ENCODE assay signal across 12 cellular contexts in genomic region chr13:109273326-109273751, GRCh38.
DNase-seq lines count a peak whose midpoint lies in the region; FAIRE-seq and TF ChIP-seq lines count a peak whose summit lies in the region.
"Had no signal": no experiment of that assay in that cellular context is flagged by ENCODE, and none has a peak within 500 bp of the region (broad histone marks: within the 10 kb centered on the region; RNA-seq: fewer than 3 reads in every experiment).

No MANE protein-coding gene starts in this region.

- H3K27me3 Mint-ChIP-seq in endodermal cell (ENCODE audit: insufficient read depth) = no peaks in the 10 kb centered on the region

- peak overlapping the region; percentile 72 for H3K4me3 ChIP-seq in endodermal cell (ENCODE audit: low read length)

- peaks cover 11% of the 10 kb centered on the region for H3K4me1 ChIP-seq in endodermal cell (ENCODE audit: control insufficient read depth, insufficient read depth, low read length)

- 84 to 86% methylated on average over 2 to 3 of the region's 3 CpGs for WGBS in endodermal cell (ENCODE audit: insufficient coverage in 1 of 2, insufficient read length in 1 of 2), 2 experiments

- no peaks in the 10 kb centered on the region for H3K9me3 Mint-ChIP-seq in endodermal cell

- no peak overlapping the region for H3K27ac ChIP-seq in endodermal cell (ENCODE audit: low read depth, low read length)

- peaks cover 66% of the 10 kb centered on the region for H3K4me1 Mint-ChIP-seq in endodermal cell

- no peaks in the 10 kb centered on the region for H3K27me3 ChIP-seq in endodermal cell (ENCODE audit: control insufficient read depth, insufficient read depth, low read length, poor library complexity, severe bottlenecking)

- no peaks in the 10 kb centered on the region for H3K9me3 ChIP-seq in endodermal cell (ENCODE audit: control insufficient read depth, low read length)

- H3K36me3 ChIP-seq in endodermal cell (ENCODE audit: control insufficient read depth, insufficient read depth, low read length) = peaks cover 7% of the 10 kb centered on the region

- H3K9ac ChIP-seq in endodermal cell (ENCODE audit: extremely low read depth, low read length, poor library complexity, severe bottlenecking) = no peak overlapping the region

- TF ChIP-seq CTCF in endodermal cell (conservative IDR thresholded peaks at IDR 0.05) = no peak

- H3K4me3 Mint-ChIP-seq in endodermal cell = peak overlapping the region; percentile 8

- H3K27ac Mint-ChIP-seq in endodermal cell = peak overlapping the region; percentile 67

- peaks cover 5% of the 10 kb centered on the region for H3K36me3 Mint-ChIP-seq in endodermal cell (ENCODE audit: low read depth)

- DNase-seq in COLO829 (ENCODE audit: low spot score) = peak; percentile 55
- peak; percentile 55 for DNase-seq in M059J (ENCODE audit: low read depth)
- DNase-seq in endodermal cell = no peak
- DNase-seq in myocyte (ENCODE audit: low read depth) = peak; percentile 39
- DNase-seq in stimulated activated naive CD4-positive, alpha-beta T cell (lab: John Stamatoyannopoulos, UW) = no peak
- no peak for DNase-seq in NCI-H774 (lab: John Stamatoyannopoulos, UW)
- no peak for DNase-seq in HTR-8/SVneo (ENCODE audit: insufficient read length, low spot score)
- no peak for DNase-seq in NK-92 (lab: John Stamatoyannopoulos, UW; ENCODE audit: unreplicated experiment)
- DNase-seq: activated CD4-positive, alpha-beta T cell treated with anti-CD3 and anti-CD28 coated beads, Interleukin-2, amount 50 U/mL, for 1 hour; DMS79 treated with DMSO at 0.1 percent for 48 hours; posterior cingulate gyrus had no signal

- no peak for FAIRE-seq in HTR-8/SVneo (lab: Jason Lieb, UNC)
- FAIRE-seq: GM12892 had no signal

Comparison
In these comparisons a context has a peak if more than half of its experiments do, and no peak if none do; other contexts are left out.
1. DNase-seq: peak in COLO829 (single experiment), M059J (single experiment) and myocyte (single experiment); none in endodermal cell (single experiment), stimulated activated naive CD4-positive, alpha-beta T cell (0 of 6), NCI-H774 (single experiment), HTR-8/SVneo (single experiment) and NK-92 (single experiment).